ENCODE assay signal across 11 cellular contexts in genomic region chr4:86356425-86356824, GRCh38.
"Had no signal": no experiment of that assay in that cellular context is flagged by ENCODE, and none has a peak within 500 bp of the region (broad histone marks: within the 10 kb centered on the region; RNA-seq: fewer than 3 reads in every experiment).

No MANE protein-coding gene starts in this region.

- H3K36me3 ChIP-seq: pancreas, tibial artery, uterus had no signal

- H3K9me3 ChIP-seq: heart left ventricle, pancreas, tibial artery, uterus had no signal

- H3K4me3 ChIP-seq: heart left ventricle, pancreas, tibial artery, uterus had no signal

- H3K27me3 ChIP-seq: heart left ventricle, pancreas, tibial artery, uterus had no signal

- H3K27ac ChIP-seq: heart left ventricle, pancreas, tibial artery, uterus had no signal

- DNase-seq: activated B cell treated with CpG ODN at 0.5 μM for 24 hours; activated CD4-positive, alpha-beta T cell treated with anti-CD3 and anti-CD28 coated beads, Interleukin-2, amount 10 ng/mL, durations not matched to agents 7 days and 5 days; activated effector memory CD4-positive, alpha-beta T cell treated with Interleukin-2 at 50 U/mL for 16 hours; foreskin melanocyte; heart left ventricle; pancreas; stimulated activated CD4-positive, alpha-beta T cell treated with anti-CD3 and anti-CD28 coated beads, Interleukin-2, amount 100 ng/mL, for 48 hours; tibial artery; uterus had no signal

- H3K4me1 ChIP-seq: tibial artery, uterus had no signal

- ATAC-seq: heart left ventricle; left lobe of liver; natural killer cell treated with Interleukin-12 subunit alpha and Interleukin-12 subunit beta and Interleukin-15 and Interleukin-18, amount 100 ng/mL, for 72 hours; pancreas had no signal
